Comparison of ENCODE assay signal across 18 cellular contexts in genomic region chr4:166044871-166045270, GRCh38.
"Had no signal": no experiment of that assay in that cellular context is flagged by ENCODE, and none has a peak within 500 bp of the region (broad histone marks: within the 10 kb centered on the region; RNA-seq: fewer than 3 reads in every experiment).

No MANE protein-coding gene starts in this region.

- H3K4me1 ChIP-seq: gastrocnemius medialis, spleen, testis, tibial nerve had no signal

- H3K27ac ChIP-seq: gastrocnemius medialis, heart right ventricle, neutrophil, spleen, testis, tibial nerve had no signal

- H3K9me3 ChIP-seq: gastrocnemius medialis, heart right ventricle, mucosa of descending colon, neutrophil, spleen, testis, tibial nerve had no signal

- H3K4me3 ChIP-seq: gastrocnemius medialis, heart right ventricle, mucosa of descending colon, spleen, testis, tibial nerve had no signal

- H3K27me3 ChIP-seq: gastrocnemius medialis, heart right ventricle, neutrophil, spleen, testis, tibial nerve had no signal

- DNase-seq: effector memory CD8-positive, alpha-beta T cell; erythroblast; gastrocnemius medialis; heart right ventricle; islet precursor cell; mucosa of descending colon; naive thymus-derived CD8-positive, alpha-beta T cell; posterior cingulate gyrus; spleen; stimulated activated CD4-positive, alpha-beta T cell treated with anti-CD3 and anti-CD28 coated beads, Interleukin-15, amount 100 ng/mL, for 24 hours; stimulated activated CD4-positive, alpha-beta T cell treated with anti-CD3 and anti-CD28 coated beads, Interleukin-1b, Interleukin-23, amount 100 ng/mL, for 48 hours; stimulated activated naive CD8-positive, alpha-beta T cell treated with anti-CD3 and anti-CD28 coated beads, Interleukin-15, amount 100 ng/mL, for 72 hours; testis had no signal

- ATAC-seq: gastrocnemius medialis; heart right ventricle; left lobe of liver; mucosa of descending colon; naive thymus-derived CD8-positive, alpha-beta T cell; sciatic nerve; stimulated activated memory B cell treated with anti-CD40 and anti-IgM and Interleukin-4, amounts not matched to agents 10 μg/mL and 1 μg/mL and 100 μg/mL, for 72 hours; stimulated activated naive CD8-positive, alpha-beta T cell treated with anti-CD3 and anti-CD28 coated beads, Interleukin-15, amount 100 ng/mL, for 72 hours had no signal

- H3K36me3 ChIP-seq: gastrocnemius medialis, heart right ventricle, neutrophil, spleen, tibial nerve had no signal
